8 cellular contexts compared by ENCODE assay signal in the genomic region with DNA sequence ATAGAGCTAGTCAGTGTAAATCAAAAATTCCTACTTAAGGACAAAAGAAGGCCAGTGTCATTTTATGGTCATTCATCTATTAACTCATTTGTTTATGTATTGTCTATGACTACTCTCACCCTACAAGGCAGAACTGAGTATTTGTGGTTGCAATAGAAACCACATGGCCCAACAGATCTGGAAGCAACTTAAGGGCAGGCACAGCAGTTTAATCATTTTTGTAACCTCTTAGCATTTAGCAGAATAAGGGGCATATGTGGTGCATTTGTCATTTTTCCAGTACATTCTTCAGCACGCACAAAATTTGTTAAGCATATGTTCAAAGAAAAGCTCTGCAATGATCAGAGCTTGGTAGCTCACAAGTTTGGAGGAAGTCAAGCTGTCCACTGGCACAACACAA. TPM values are rescaled to one million over a fixed set of nuclear protein-coding genes. Genes with fewer than 3 reads are reported as not detected.
DNase-seq lines count a peak whose midpoint lies in the region; ATAC-seq, FAIRE-seq and TF ChIP-seq lines count a peak whose summit lies in the region.

No MANE protein-coding gene starts in this region.

- H3K36me3 ChIP-seq in iPS-15b (ENCODE audit: control insufficient read depth, insufficient read depth, low read length): no peaks in the 10 kb centered on the region

- H3K27me3 Mint-ChIP-seq in CD4-positive, alpha-beta T cell: no peaks in the 10 kb centered on the region

- no peak for DNase-seq in CD4-positive, alpha-beta T cell
- DNase-seq in GM19239 (ENCODE audit: insufficient read length, low spot score): peak; percentile 18
- no peak for DNase-seq in substantia nigra (lab: John Stamatoyannopoulos, UW)
- DNase-seq in NCI-H1092 treated with DMSO at 0.1 percent for 48 hours (lab: John Stamatoyannopoulos, UW): no peak
- no peak for DNase-seq in inferior parietal cortex (ENCODE audit: extremely low spot score)

- TF ChIP-seq CTCF in CD4-positive, alpha-beta T cell (IDR thresholded peaks at IDR 0.05): no peak
- TF ChIP-seq CTCF in WI38 (IDR thresholded peaks at IDR 0.05; ENCODE audit: low read depth, low read length): no peak

- peak; percentile 79 for FAIRE-seq in GM19239 (lab: Jason Lieb, UNC)

- intact Hi-C loops in CD4-positive, alpha-beta T cell (cut with DNase I, micrococcal nuclease): loop anchor here (2.0 to 10.0 kb wide), 8 partner anchors 55 to 1738 kb away; partner anchors contain the start of genes C9orf43 (in 1 of the 2), CDC26 (in 1 of the 2), DNAJC25 (in 1 of the 2) and ECPAS (in 1 of the 2)

- H3K9me3 Mint-ChIP-seq in CD4-positive, alpha-beta T cell: no peaks in the 10 kb centered on the region

- H3K9ac ChIP-seq in iPS-15b (ENCODE audit: low read depth, low read length): peak overlapping the region; percentile 68

- H3K4me3 Mint-ChIP-seq in CD4-positive, alpha-beta T cell: peak overlapping the region; percentile 99

- H3K4me3 ChIP-seq in WI38 (ENCODE audit: low read depth, low read length) (peak overlapping the region; percentile 95), iPS-15b (ENCODE audit: low read depth, low read length) (peak overlapping the region; percentile 98)

- H3K27ac Mint-ChIP-seq in CD4-positive, alpha-beta T cell: peak overlapping the region; percentile 88

- CTCF ChIA-PET in CD4-positive, alpha-beta T cell (lab: Charles Lee): interaction anchor here (1.3 kb wide), 1 partner anchor 109 kb away, joined by 4 read pairs; no protein-coding TSS in a partner anchor

- no peak for ATAC-seq in CD4-positive, alpha-beta T cell (ENCODE audit: poor library complexity)
- peak; percentile 60 for ATAC-seq in HG03342 (IDR thresholded peaks at IDR 0.05; ENCODE audit: unreplicated experiment)

- H3K27ac ChIP-seq in CD4-positive, alpha-beta T cell (ENCODE audit: low read depth, low read length): no peak overlapping the region
- peak overlapping the region; percentile 90 for H3K27ac ChIP-seq in substantia nigra (ENCODE audit: low read depth, low read length, poor library complexity, severe bottlenecking)

- H3K36me3 Mint-ChIP-seq in CD4-positive, alpha-beta T cell (ENCODE audit: low read depth): peaks cover 19% of the 10 kb centered on the region

- POLR2A ChIA-PET in CD4-positive, alpha-beta T cell (lab: Charles Lee): interaction anchor here (0.6 to 1.4 kb wide), 3 partner anchors 69 to 190 kb away, joined by 3 to 4 read pairs (median 3); partner anchors contain the start of genes ALAD, C9orf43, POLE3 and SLC31A2

- H3K27me3 ChIP-seq in CD4-positive, alpha-beta T cell (ENCODE audit: control insufficient read depth, insufficient read depth, low read length): no peaks in the 10 kb centered on the region
- no peaks in the 10 kb centered on the region for H3K27me3 ChIP-seq in iPS-15b (ENCODE audit: control insufficient read depth, insufficient read depth, low read length)

- H3K4me1 ChIP-seq in iPS-15b (ENCODE audit: control insufficient read depth, insufficient read depth, low read length): peaks cover 7% of the 10 kb centered on the region

- peaks cover 65% of the 10 kb centered on the region for H3K4me1 Mint-ChIP-seq in CD4-positive, alpha-beta T cell (ENCODE audit: low read depth)

- no peaks in the 10 kb centered on the region for H3K9me3 ChIP-seq in CD4-positive, alpha-beta T cell (ENCODE audit: control insufficient read depth, low read length)
- no peaks in the 10 kb centered on the region for H3K9me3 ChIP-seq in iPS-15b (ENCODE audit: control insufficient read depth, insufficient read depth, low read length)

RNA-seq across cellular contexts. Expression of gene FKBP15, which starts 1.1 kb away (rescaled TPM):
- total RNA-seq in CD4-positive, alpha-beta T cell: 10 to 100 TPM; 11.9 to 14.2 TPM

RNA-seq across cellular contexts. Expression of gene SLC31A1, which starts 1.4 kb away (rescaled TPM):
- total RNA-seq in CD4-positive, alpha-beta T cell: 10 to 100 TPM; 12.1 to 12.3 TPM

RNA-seq across cellular contexts. Expression of gene CDC26, which starts 55.4 kb away (rescaled TPM):
- total RNA-seq in CD4-positive, alpha-beta T cell: 10 to 100 TPM; 15.8 to 18.0 TPM

RNA-seq across cellular contexts. Expression of gene PRPF4, which starts 55.5 kb away (rescaled TPM):
- total RNA-seq in CD4-positive, alpha-beta T cell: 10 to 100 TPM; 23.4 to 25.5 TPM
